1 cellular context compared by ENCODE assay signal in the genomic region with DNA sequence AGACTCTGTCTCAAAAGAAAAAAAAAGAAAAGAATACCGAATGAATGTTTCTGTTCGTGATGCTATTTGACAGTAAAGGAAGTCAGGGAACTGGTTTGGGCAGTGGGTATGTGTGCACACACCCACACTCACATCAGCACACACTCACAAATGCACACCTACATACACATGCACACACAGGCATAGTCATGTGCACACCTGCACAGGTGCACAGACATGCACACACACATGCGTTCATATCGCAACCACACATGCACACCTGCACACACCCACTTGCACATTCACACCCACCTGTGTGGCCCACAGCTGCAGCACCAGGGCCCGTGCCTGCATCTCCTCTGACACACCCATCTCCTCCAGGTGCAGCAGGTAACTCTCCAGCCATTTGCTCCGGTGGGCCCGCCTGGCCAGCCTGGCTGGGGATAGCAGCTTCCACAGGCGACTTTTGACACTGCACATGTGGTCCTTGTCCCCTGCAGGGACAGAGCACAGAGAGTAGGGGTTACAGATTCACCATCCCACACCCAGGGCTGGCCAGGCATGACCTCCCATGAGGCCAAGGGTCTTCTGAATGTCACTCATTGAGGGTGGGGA.
A peak's percentile ranks its signal among the peaks of the same experiment; 100 is the strongest.
TF ChIP-seq lines count a peak whose summit lies in the region.

No MANE protein-coding gene starts in this region.

TF ChIP-seq in HepG2, 621 proteins besides CTCF, POLR2A, EP300 and RAD21:
- TF ChIP-seq AGO1 (IDR thresholded peaks at IDR 0.05; ENCODE audit: low read depth, low read length, poor library complexity, severe bottlenecking) (peak; percentile 30), MNT (IDR thresholded peaks at IDR 0.05) (peak; percentile 87), NPAS2 (CRISPR knock-in tag; IDR thresholded peaks at IDR 0.05; ENCODE audit: borderline replicate concordance) (no peak)
